In genomic region chr7:12235970-12236369, GRCh38 we compare ENCODE assay signal across 22 cellular contexts.
"Had no signal": no experiment of that assay in that cellular context is flagged by ENCODE, and none has a peak within 500 bp of the region (broad histone marks: within the 10 kb centered on the region; RNA-seq: fewer than 3 reads in every experiment).

No MANE protein-coding gene starts in this region.

- H3K9me3 ChIP-seq: SJCRH30 had no signal

- H3K4me3 ChIP-seq: SJCRH30 had no signal

- H3K27me3 ChIP-seq: SJCRH30 had no signal

- ATAC-seq: Panc1, PC-3, Right ventricle myocardium inferior, SK-N-SH treated with all-trans-retinoic acid at 6 μM for 48 hours had no signal

- H3K27ac ChIP-seq: KMS-11, SJCRH30 had no signal

- H3K36me3 ChIP-seq: SJCRH30 had no signal

- DNase-seq: IMR-90, Kasumi-1, MM.1S, NCI-H1092 treated with DMSO at 0.1 percent for 48 hours, NCI-H1436, NCI-H187, NCI-H2029, NCI-H2081 treated with DMSO at 0.1 percent for 48 hours, NCI-H2171, NCI-H226, NCI-H446, NCI-H510A, NCI-H524 treated with DMSO at 0.1 percent for 48 hours, NCI-H69, NCI-H774, PC-3, SHP77 treated with DMSO at 0.1 percent for 48 hours, SJCRH30 had no signal

- H3K4me1 ChIP-seq: SJCRH30 had no signal
